ENCODE assay signal across 20 cellular contexts in the genomic region with DNA sequence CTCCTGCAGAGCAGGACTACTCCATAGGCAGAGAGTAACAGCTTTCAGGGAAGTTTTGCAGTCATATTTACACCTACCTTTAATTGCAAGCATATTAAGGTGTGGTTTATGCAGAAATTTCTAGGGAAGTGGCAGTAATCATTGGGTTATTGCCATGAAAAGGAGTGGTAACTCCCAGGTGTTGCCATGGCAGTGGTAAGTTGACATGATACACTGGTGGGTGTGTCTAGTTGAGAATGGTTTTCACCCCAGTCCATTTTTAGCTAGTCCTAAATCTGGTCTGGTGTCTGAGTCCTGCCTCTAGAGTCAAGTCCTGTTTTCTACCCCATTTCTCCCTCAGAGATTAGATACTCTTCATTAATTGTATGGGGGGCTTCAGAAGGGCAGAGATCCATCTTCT.
"Had no signal": no experiment of that assay in that cellular context is flagged by ENCODE, and none has a peak within 500 bp of the region (broad histone marks: within the 10 kb centered on the region; RNA-seq: fewer than 3 reads in every experiment).

No MANE protein-coding gene starts in this region.

- H3K27ac ChIP-seq: SJSA1, SK-N-MC had no signal

- H3K36me3 ChIP-seq: MG63, SJSA1 had no signal

- H3K27me3 ChIP-seq: MG63, SJSA1 had no signal

- DNase-seq: KBM-7, MG63, NCI-H1092, NCI-H1105 treated with DMSO at 0.1 percent for 48 hours, NCI-H1417 treated with DMSO at 0.1 percent for 48 hours, NCI-H146, NCI-H1694 treated with DMSO at 0.1 percent for 48 hours, NCI-H1930, NCI-H2081, NCI-H2107, NCI-H2227 treated with DMSO at 0.1 percent for 48 hours, NCI-H510A, NCI-H524 treated with DMSO at 0.1 percent for 48 hours, NCI-H69, Right ventricle myocardium superior, RPMI8226, SIG-M5 had no signal

- H3K4me3 ChIP-seq: MG63, SJSA1, SK-N-MC had no signal

- FAIRE-seq: RCC 7860 had no signal

- H3K9me3 ChIP-seq: SJSA1 had no signal
